In the genomic region with DNA sequence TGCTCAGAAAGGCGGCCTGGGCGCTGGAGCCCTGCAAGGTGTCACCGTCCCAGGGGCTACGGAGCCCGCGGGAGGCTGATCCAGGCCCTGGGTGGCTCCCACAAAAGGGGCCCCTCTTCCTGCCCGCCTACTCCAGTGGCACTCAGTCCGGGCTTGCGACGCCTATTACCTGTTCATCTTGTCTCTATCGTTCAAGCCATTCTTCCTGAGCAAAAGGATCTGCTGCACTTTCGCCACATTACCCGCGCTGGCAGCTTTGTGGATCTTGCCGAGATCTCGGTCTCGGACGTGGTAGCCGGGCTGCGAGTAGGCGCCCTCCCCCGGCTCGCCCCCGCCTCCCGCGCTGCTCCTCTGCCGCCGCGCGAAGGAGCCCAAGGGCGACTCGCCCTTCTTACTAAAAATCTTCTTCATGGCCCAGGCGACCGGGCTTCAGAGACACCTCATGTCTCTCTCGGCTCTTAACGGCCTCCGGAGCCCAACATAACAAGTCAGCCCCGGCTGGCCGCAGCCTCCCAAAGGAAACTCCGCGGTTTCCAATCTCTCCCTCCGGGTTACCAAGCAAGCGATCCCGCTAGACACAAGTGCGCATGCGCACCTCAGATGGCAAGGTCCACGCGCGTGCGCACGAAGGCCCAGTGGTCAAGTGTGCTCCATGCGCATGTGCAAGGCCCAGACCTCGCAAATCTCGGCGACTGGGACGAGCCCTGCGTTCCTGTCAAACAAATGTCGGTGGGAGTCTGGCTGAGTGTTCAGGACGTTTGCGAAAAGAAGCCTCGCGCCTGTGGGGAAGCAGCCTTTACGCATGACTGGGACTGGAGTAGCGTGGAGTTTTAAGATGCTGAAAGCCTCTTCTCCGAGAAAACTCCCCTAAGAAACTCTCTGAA, we compare ENCODE assay signal across 8 cellular contexts. TPM values are rescaled to one million over a fixed set of nuclear protein-coding genes. Genes with fewer than 3 reads are reported as not detected.
DNase-seq lines count a peak whose midpoint lies in the region; ATAC-seq, FAIRE-seq and TF ChIP-seq lines count a peak whose summit lies in the region.

TSS of gene ANKRD26 (minus strand) at position 579 of the 884 bp plus-strand sequence. CDS start at position 411, 168 bp downstream.

- H3K27me3 ChIP-seq in keratinocyte (ENCODE audit: control insufficient read depth, extremely low read depth, insufficient read depth, low read length): no peaks in the 10 kb centered on the region

- peak within 1 kb of the TSS; percentile 99 for H2AFZ ChIP-seq in keratinocyte (ENCODE audit: control insufficient read depth, low read length)

- dilution Hi-C loops in keratinocyte (cut with MboI; ENCODE audit: extremely low pct_ligation_motif_present, low sequenced_read_pairs): no loop called here

- peak within 1 kb of the TSS; percentile 90 for H3K9ac ChIP-seq in keratinocyte (ENCODE audit: control insufficient read depth, extremely low read depth, insufficient read depth, low read length)

- peaks cover 0 to 1% of the 10 kb centered on the region in 2 experiments for H3K36me3 ChIP-seq in keratinocyte (ENCODE audit: control insufficient read depth in 2 of 2, extremely low read depth in 1 of 2, insufficient read depth in 2 of 2, low read length in 2 of 2)

- H3K9me3 ChIP-seq in keratinocyte (ENCODE audit: control insufficient read depth, low read depth, low read length): no peaks in the 10 kb centered on the region

- peaks cover 3% of the 10 kb centered on the region for H3K79me2 ChIP-seq in keratinocyte (ENCODE audit: control insufficient read depth, insufficient read depth, low read length)

- no peaks in the 10 kb centered on the region for H4K20me1 ChIP-seq in keratinocyte (ENCODE audit: control insufficient read depth, extremely low read depth, insufficient read depth, low read length)

- peaks cover 9% of the 10 kb centered on the region for H3K4me1 ChIP-seq in keratinocyte (ENCODE audit: control insufficient read depth, extremely low read depth, insufficient read depth, low read length)

- ATAC-seq in GM19035 (IDR thresholded peaks at IDR 0.05; ENCODE audit: unreplicated experiment) (peak; percentile 81), HG03342 (IDR thresholded peaks at IDR 0.05; ENCODE audit: unreplicated experiment) (peak; percentile 82)

- peak within 1 kb of the TSS; percentile 68 to 96 (median 94) for H3K4me3 ChIP-seq in keratinocyte (ENCODE audit: control insufficient read depth in 2 of 3, extremely low read depth in 1 of 3, insufficient read depth in 2 of 3, low read depth in 1 of 3, low read length in 3 of 3)

- no peaks in the 10 kb centered on the region for H3K9me1 ChIP-seq in keratinocyte (ENCODE audit: control insufficient read depth, extremely low read depth, insufficient read depth, low read length)

- peak in 1 of 3 experiments; percentile 17 for TF ChIP-seq CTCF in keratinocyte (optimal IDR thresholded peaks at IDR 0.05 in 1 of 3, IDR thresholded peaks at IDR 0.05 in 1 of 3, conservative IDR thresholded peaks at IDR 0.05 in 1 of 3; ENCODE audit: extremely low read depth in 1 of 3, insufficient read depth in 2 of 3, low read length in 3 of 3)

- DNase-seq in AG20443 (ENCODE audit: low spot score): peak; percentile 100
- peak; percentile 96 to 99 for DNase-seq in NCI-H446 (lab: John Stamatoyannopoulos, UW)
- peak; percentile 95 for DNase-seq in activated CD4-positive, CD25-positive, alpha-beta regulatory T cell treated with anti-CD3 and anti-CD28 coated beads, Interleukin-2, amount 50 U/mL, for 72 hours
- DNase-seq in cerebellar nuclear complex (lab: John Stamatoyannopoulos, UW): peak; percentile 50 to 68
- DNase-seq in keratinocyte (ENCODE audit: low read depth, low spot score): peak; percentile 84
- peak; percentile 88 to 95 (median 94) for DNase-seq in stimulated activated CD4-positive, alpha-beta T cell treated with anti-CD3 and anti-CD28 coated beads, Interleukin-12 subunit alpha, Interleukin-12 subunit beta, amount 100 ng/mL, for 48 hours (ENCODE audit: low read depth in 2 of 3, low spot score in 1 of 3)

- peak within 1 kb of the TSS; percentile 100 for H3K4me2 ChIP-seq in keratinocyte (ENCODE audit: control insufficient read depth, extremely low read depth, insufficient read depth, low read depth, low read length)

- FAIRE-seq in keratinocyte (lab: Jason Lieb, UNC): no peak

- H3K27ac ChIP-seq in keratinocyte (ENCODE audit: control insufficient read depth, insufficient read depth, low read length): peak within 1 kb of the TSS; percentile 86

RNA-seq across cellular contexts. Expression of gene ANKRD26, which starts in this region (rescaled TPM):
- polyA plus RNA-seq in keratinocyte: 1.6 to 3.3 TPM (median 1.7 TPM) in 3 replicates
- 19.7 TPM for polyA plus RNA-seq in keratinocyte (2011; ENCODE audit: low read depth)
- polyA plus RNA-seq in keratinocyte (2011; cell fraction: cytosol; rRNA removed): 1.2 and 1.9 TPM in 2 replicates
- 3.7 and 4.3 TPM in 2 replicates for polyA plus RNA-seq in keratinocyte (2011; cell fraction: nucleus; rRNA removed)
- polyA plus RNA-seq in keratinocyte (2012; ENCODE audit: low replicate concordance): 3.2 and 3.9 TPM in 2 replicates
- polyA minus RNA-seq in keratinocyte: 0.59 to 5.4 TPM (median 1.9 TPM) in 3 replicates
- polyA minus RNA-seq in keratinocyte (2011; cell fraction: cytosol; rRNA and poly(A)+ RNA removed): 1.2 TPM
- polyA minus RNA-seq in keratinocyte (2011; cell fraction: nucleus; rRNA and poly(A)+ RNA removed): 2.8 and 8.2 TPM in 2 replicates

Comparison
In these comparisons a context has a peak if more than half of its experiments do, and no peak if none do; other contexts are left out.
1. Peak in every context shown above with its lines: DNase-seq, ATAC-seq, H3K4me3 ChIP-seq and H3K27ac ChIP-seq.